Comparison of ENCODE assay signal across 1 cellular context in the genomic region with DNA sequence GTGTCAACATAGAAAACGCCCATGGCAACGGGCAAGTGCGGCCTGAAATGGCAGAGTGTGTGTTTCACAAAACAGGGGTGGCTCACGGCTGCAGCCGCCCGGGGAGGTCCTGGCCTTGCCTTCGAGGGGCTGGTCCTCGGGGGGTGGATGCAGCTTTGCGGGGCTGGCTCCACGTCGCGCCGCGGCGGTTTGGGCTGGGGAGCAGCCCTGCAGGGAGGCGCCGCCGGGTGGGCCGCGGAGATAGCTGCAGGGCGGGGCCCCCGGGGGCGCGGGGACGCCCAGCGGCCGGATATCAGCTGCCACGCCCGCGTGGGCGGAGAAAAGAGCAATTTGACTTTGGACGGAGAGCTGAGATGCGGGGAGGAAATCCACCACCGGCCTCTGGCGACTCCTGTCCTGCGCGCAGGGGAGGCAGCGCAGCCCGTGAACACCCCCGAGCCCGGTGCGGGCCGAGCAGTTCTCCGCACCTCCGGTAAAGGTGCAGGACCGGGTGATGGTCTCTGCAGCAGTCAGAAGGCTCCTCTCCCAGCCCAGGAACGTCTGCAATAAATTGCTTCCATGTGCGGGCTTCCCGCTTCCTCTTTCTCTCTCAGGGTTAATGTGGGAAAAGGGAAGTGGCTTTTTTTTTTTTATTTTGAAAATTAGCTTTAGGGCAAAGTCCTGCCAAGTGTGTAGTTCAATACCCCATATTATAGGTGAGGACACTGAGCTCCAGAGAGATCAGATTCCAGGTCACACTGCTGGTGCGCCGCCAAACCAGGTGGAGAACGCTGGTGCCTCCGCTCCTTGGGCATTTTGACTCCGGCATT.
TF ChIP-seq lines count a peak whose summit lies in the region.

No MANE protein-coding gene starts in this region.

TF ChIP-seq in K562, 482 proteins besides CTCF, POLR2A, EP300 and RAD21 (continued from another document and continues in another):
- TF ChIP-seq, protein P1, sequence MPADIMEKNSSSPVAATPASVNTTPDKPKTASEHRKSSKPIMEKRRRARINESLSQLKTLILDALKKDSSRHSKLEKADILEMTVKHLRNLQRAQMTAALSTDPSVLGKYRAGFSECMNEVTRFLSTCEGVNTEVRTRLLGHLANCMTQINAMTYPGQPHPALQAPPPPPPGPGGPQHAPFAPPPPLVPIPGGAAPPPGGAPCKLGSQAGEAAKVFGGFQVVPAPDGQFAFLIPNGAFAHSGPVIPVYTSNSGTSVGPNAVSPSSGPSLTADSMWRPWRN (IDR thresholded peaks at IDR 0.05; ENCODE audit: low read depth) = no peak
- TF ChIP-seq ZNF224 (CRISPR knock-in tag; IDR thresholded peaks at IDR 0.05) (no peak), ZNF695 (CRISPR knock-in tag; IDR thresholded peaks at IDR 0.05) (no peak), PRMT5 (CRISPR knock-in tag; IDR thresholded peaks at IDR 0.05) (no peak), MXI1 (IDR thresholded peaks at IDR 0.05; ENCODE audit: low read depth, low read length) (0 out of 2 replicates have a peak, but pooled peaks have one; percentile 22), TBP (optimal IDR thresholded peaks at IDR 0.05; ENCODE audit: low read depth, low read length) (peak; percentile 72), WHSC1 (IDR thresholded peaks at IDR 0.05; ENCODE audit: low read length) (no peak), TAL1 (IDR thresholded peaks at IDR 0.05) (peak; percentile 39; the same call in 1 of the 2 replicates), FOXK1 (CRISPR knock-in tag; IDR thresholded peaks at IDR 0.05; ENCODE audit: borderline replicate concordance) (no peak), IRF2 (CRISPR knock-in tag; IDR thresholded peaks at IDR 0.05) (no peak), ZNF140 (CRISPR knock-in tag; IDR thresholded peaks at IDR 0.05) (no peak), NFXL1 (CRISPR knock-in tag; IDR thresholded peaks at IDR 0.05) (no peak), DDX20 (tag; IDR thresholded peaks at IDR 0.05; ENCODE audit: low read depth) (no peak), GATAD2A (IDR thresholded peaks at IDR 0.05) (peak; percentile 93), TSC22D4 (tag; IDR thresholded peaks at IDR 0.05) (no peak), HEY1 (CRISPR knock-in tag; IDR thresholded peaks at IDR 0.05; ENCODE audit: borderline replicate concordance) (no peak), MYNN (IDR thresholded peaks at IDR 0.05) (no peak), MYNN (CRISPR knock-in tag; IDR thresholded peaks at IDR 0.05) (no peak), PCBP2 (IDR thresholded peaks at IDR 0.05; ENCODE audit: low read depth, low read length, poor library complexity, severe bottlenecking) (no peak), EZH2 (IDR thresholded peaks at IDR 0.05; ENCODE audit: borderline replicate concordance, low read depth, low read length) (no peak), ZNF165 (CRISPR knock-in tag; IDR thresholded peaks at IDR 0.05; ENCODE audit: borderline replicate concordance) (no peak), MTF1 (CRISPR knock-in tag; IDR thresholded peaks at IDR 0.05; ENCODE audit: borderline replicate concordance) (no peak), PTRF (tag; IDR thresholded peaks at IDR 0.05) (no peak), HNRNPK (IDR thresholded peaks at IDR 0.05; ENCODE audit: low read depth, low read length, poor library complexity, severe bottlenecking) (no peak)
- TF ChIP-seq, protein P2, sequence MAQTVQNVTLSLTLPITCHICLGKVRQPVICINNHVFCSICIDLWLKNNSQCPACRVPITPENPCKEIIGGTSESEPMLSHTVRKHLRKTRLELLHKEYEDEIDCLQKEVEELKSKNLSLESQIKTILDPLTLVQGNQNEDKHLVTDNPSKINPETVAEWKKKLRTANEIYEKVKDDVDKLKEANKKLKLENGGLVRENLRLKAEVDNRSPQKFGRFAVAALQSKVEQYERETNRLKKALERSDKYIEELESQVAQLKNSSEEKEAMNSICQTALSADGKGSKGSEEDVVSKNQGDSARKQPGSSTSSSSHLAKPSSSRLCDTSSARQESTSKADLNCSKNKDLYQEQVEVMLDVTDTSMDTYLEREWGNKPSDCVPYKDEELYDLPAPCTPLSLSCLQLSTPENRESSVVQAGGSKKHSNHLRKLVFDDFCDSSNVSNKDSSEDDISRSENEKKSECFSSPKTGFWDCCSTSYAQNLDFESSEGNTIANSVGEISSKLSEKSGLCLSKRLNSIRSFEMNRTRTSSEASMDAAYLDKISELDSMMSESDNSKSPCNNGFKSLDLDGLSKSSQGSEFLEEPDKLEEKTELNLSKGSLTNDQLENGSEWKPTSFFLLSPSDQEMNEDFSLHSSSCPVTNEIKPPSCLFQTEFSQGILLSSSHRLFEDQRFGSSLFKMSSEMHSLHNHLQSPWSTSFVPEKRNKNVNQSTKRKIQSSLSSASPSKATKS (CRISPR knock-in tag; IDR thresholded peaks at IDR 0.05) = no peak
- TF ChIP-seq, protein P3, sequence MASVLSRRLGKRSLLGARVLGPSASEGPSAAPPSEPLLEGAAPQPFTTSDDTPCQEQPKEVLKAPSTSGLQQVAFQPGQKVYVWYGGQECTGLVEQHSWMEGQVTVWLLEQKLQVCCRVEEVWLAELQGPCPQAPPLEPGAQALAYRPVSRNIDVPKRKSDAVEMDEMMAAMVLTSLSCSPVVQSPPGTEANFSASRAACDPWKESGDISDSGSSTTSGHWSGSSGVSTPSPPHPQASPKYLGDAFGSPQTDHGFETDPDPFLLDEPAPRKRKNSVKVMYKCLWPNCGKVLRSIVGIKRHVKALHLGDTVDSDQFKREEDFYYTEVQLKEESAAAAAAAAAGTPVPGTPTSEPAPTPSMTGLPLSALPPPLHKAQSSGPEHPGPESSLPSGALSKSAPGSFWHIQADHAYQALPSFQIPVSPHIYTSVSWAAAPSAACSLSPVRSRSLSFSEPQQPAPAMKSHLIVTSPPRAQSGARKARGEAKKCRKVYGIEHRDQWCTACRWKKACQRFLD (CRISPR knock-in tag; IDR thresholded peaks at IDR 0.05) = peak; percentile 83
- TF ChIP-seq, protein P4, sequence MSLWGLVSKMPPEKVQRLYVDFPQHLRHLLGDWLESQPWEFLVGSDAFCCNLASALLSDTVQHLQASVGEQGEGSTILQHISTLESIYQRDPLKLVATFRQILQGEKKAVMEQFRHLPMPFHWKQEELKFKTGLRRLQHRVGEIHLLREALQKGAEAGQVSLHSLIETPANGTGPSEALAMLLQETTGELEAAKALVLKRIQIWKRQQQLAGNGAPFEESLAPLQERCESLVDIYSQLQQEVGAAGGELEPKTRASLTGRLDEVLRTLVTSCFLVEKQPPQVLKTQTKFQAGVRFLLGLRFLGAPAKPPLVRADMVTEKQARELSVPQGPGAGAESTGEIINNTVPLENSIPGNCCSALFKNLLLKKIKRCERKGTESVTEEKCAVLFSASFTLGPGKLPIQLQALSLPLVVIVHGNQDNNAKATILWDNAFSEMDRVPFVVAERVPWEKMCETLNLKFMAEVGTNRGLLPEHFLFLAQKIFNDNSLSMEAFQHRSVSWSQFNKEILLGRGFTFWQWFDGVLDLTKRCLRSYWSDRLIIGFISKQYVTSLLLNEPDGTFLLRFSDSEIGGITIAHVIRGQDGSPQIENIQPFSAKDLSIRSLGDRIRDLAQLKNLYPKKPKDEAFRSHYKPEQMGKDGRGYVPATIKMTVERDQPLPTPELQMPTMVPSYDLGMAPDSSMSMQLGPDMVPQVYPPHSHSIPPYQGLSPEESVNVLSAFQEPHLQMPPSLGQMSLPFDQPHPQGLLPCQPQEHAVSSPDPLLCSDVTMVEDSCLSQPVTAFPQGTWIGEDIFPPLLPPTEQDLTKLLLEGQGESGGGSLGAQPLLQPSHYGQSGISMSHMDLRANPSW (CRISPR knock-in tag; IDR thresholded peaks at IDR 0.05) = no peak
- TF ChIP-seq, protein P5, sequence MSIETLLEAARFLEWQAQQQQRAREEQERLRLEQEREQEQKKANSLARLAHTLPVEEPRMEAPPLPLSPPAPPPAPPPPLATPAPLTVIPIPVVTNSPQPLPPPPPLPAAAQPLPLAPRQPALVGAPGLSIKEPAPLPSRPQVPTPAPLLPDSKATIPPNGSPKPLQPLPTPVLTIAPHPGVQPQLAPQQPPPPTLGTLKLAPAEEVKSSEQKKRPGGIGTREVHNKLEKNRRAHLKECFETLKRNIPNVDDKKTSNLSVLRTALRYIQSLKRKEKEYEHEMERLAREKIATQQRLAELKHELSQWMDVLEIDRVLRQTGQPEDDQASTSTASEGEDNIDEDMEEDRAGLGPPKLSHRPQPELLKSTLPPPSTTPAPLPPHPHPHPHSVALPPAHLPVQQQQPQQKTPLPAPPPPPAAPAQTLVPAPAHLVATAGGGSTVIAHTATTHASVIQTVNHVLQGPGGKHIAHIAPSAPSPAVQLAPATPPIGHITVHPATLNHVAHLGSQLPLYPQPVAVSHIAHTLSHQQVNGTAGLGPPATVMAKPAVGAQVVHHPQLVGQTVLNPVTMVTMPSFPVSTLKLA (conservative IDR thresholded peaks at IDR 0.05) = peak; percentile 43 to 77; a peak in 3 of 4 replicates
- TF ChIP-seq, protein P6, sequence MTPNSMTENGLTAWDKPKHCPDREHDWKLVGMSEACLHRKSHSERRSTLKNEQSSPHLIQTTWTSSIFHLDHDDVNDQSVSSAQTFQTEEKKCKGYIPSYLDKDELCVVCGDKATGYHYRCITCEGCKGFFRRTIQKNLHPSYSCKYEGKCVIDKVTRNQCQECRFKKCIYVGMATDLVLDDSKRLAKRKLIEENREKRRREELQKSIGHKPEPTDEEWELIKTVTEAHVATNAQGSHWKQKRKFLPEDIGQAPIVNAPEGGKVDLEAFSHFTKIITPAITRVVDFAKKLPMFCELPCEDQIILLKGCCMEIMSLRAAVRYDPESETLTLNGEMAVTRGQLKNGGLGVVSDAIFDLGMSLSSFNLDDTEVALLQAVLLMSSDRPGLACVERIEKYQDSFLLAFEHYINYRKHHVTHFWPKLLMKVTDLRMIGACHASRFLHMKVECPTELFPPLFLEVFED (CRISPR knock-in tag; conservative IDR thresholded peaks at IDR 0.05) = no peak
- TF ChIP-seq, protein P7, sequence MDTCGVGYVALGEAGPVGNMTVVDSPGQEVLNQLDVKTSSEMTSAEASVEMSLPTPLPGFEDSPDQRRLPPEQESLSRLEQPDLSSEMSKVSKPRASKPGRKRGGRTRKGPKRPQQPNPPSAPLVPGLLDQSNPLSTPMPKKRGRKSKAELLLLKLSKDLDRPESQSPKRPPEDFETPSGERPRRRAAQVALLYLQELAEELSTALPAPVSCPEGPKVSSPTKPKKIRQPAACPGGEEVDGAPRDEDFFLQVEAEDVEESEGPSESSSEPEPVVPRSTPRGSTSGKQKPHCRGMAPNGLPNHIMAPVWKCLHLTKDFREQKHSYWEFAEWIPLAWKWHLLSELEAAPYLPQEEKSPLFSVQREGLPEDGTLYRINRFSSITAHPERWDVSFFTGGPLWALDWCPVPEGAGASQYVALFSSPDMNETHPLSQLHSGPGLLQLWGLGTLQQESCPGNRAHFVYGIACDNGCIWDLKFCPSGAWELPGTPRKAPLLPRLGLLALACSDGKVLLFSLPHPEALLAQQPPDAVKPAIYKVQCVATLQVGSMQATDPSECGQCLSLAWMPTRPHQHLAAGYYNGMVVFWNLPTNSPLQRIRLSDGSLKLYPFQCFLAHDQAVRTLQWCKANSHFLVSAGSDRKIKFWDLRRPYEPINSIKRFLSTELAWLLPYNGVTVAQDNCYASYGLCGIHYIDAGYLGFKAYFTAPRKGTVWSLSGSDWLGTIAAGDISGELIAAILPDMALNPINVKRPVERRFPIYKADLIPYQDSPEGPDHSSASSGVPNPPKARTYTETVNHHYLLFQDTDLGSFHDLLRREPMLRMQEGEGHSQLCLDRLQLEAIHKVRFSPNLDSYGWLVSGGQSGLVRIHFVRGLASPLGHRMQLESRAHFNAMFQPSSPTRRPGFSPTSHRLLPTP (IDR thresholded peaks at IDR 0.05; ENCODE audit: borderline replicate concordance, extremely low read depth, insufficient read length) = no peak
- TF ChIP-seq, protein P8, sequence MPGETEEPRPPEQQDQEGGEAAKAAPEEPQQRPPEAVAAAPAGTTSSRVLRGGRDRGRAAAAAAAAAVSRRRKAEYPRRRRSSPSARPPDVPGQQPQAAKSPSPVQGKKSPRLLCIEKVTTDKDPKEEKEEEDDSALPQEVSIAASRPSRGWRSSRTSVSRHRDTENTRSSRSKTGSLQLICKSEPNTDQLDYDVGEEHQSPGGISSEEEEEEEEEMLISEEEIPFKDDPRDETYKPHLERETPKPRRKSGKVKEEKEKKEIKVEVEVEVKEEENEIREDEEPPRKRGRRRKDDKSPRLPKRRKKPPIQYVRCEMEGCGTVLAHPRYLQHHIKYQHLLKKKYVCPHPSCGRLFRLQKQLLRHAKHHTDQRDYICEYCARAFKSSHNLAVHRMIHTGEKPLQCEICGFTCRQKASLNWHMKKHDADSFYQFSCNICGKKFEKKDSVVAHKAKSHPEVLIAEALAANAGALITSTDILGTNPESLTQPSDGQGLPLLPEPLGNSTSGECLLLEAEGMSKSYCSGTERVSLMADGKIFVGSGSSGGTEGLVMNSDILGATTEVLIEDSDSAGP (CRISPR knock-in tag; IDR thresholded peaks at IDR 0.05) = no peak
- TF ChIP-seq, protein P9, sequence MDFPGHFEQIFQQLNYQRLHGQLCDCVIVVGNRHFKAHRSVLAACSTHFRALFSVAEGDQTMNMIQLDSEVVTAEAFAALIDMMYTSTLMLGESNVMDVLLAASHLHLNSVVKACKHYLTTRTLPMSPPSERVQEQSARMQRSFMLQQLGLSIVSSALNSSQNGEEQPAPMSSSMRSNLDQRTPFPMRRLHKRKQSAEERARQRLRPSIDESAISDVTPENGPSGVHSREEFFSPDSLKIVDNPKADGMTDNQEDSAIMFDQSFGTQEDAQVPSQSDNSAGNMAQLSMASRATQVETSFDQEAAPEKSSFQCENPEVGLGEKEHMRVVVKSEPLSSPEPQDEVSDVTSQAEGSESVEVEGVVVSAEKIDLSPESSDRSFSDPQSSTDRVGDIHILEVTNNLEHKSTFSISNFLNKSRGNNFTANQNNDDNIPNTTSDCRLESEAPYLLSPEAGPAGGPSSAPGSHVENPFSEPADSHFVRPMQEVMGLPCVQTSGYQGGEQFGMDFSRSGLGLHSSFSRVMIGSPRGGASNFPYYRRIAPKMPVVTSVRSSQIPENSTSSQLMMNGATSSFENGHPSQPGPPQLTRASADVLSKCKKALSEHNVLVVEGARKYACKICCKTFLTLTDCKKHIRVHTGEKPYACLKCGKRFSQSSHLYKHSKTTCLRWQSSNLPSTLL (IDR thresholded peaks at IDR 0.05) = no peak
- TF ChIP-seq, protein P10, sequence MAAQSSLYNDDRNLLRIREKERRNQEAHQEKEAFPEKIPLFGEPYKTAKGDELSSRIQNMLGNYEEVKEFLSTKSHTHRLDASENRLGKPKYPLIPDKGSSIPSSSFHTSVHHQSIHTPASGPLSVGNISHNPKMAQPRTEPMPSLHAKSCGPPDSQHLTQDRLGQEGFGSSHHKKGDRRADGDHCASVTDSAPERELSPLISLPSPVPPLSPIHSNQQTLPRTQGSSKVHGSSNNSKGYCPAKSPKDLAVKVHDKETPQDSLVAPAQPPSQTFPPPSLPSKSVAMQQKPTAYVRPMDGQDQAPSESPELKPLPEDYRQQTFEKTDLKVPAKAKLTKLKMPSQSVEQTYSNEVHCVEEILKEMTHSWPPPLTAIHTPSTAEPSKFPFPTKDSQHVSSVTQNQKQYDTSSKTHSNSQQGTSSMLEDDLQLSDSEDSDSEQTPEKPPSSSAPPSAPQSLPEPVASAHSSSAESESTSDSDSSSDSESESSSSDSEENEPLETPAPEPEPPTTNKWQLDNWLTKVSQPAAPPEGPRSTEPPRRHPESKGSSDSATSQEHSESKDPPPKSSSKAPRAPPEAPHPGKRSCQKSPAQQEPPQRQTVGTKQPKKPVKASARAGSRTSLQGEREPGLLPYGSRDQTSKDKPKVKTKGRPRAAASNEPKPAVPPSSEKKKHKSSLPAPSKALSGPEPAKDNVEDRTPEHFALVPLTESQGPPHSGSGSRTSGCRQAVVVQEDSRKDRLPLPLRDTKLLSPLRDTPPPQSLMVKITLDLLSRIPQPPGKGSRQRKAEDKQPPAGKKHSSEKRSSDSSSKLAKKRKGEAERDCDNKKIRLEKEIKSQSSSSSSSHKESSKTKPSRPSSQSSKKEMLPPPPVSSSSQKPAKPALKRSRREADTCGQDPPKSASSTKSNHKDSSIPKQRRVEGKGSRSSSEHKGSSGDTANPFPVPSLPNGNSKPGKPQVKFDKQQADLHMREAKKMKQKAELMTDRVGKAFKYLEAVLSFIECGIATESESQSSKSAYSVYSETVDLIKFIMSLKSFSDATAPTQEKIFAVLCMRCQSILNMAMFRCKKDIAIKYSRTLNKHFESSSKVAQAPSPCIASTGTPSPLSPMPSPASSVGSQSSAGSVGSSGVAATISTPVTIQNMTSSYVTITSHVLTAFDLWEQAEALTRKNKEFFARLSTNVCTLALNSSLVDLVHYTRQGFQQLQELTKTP (IDR thresholded peaks at IDR 0.05; ENCODE audit: low read depth in 1 of 2, partially characterized antibody in 2 of 2) = no peak
